39 cellular contexts compared by ENCODE assay signal in the genomic region with DNA sequence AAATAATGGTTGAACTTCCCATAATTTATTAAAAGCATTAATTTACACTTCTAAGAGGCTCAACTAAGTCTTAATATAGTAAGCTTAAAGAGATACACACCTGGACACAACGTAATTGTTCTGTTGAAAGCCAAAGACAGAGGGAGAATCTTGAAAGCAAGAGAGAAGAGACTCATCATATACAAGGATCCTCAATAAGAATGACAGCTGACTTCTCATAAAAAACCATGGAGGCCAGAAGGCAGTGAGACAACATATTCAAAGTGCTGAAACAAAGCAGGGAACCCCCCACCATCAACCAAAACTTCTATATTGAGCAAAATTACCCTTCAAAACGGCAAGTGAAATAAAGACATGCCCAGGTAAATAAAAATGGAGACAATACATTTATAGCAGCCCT. TPM values are rescaled to one million over a fixed set of nuclear protein-coding genes. Genes with fewer than 3 reads are reported as not detected.
"Had no signal": no experiment of that assay in that cellular context is flagged by ENCODE, and none has a peak within 500 bp of the region (broad histone marks: within the 10 kb centered on the region; RNA-seq: fewer than 3 reads in every experiment).

No MANE protein-coding gene starts in this region.

- H3K27me3 ChIP-seq: adrenal gland, body of pancreas, brain microvascular endothelial cell, breast epithelium had no signal

- H3K4me3 ChIP-seq: adrenal gland, body of pancreas, breast epithelium had no signal

- H3K4me3 Mint-ChIP-seq: activated CD4-positive, alpha-beta memory T cell treated with anti-CD3 and anti-CD28 coated beads, Interleukin-2, amount 10 ng/mL, durations not matched to agents 7 days and 5 days; activated CD4-positive, alpha-beta T cell treated with anti-CD3 and anti-CD28 coated beads for 36 hours; activated CD4-positive, alpha-beta T cell treated with anti-CD3 and anti-CD28 coated beads, Interleukin-2, amount 10 ng/mL, durations not matched to agents 7 days and 5 days; activated CD8-positive, alpha-beta memory T cell treated with anti-CD3 and anti-CD28 coated beads, Interleukin-2, amount 10 ng/mL, durations not matched to agents 7 days and 5 days; activated CD8-positive, alpha-beta T cell treated with anti-CD3 and anti-CD28 coated beads, Interleukin-2, amount 10 ng/mL, durations not matched to agents 7 days and 5 days; activated naive CD4-positive, alpha-beta T cell treated with anti-CD3 and anti-CD28 coated beads for 36 hours; activated naive CD8-positive, alpha-beta T cell treated with anti-CD3 and anti-CD28 coated beads for 36 hours; activated T-cell treated with anti-CD3 and anti-CD28 coated beads, Interleukin-2, amount 50 U/mL, for 24 hours; central memory CD8-positive, alpha-beta T cell; T-helper 1 cell treated with Interleukin-12 subunit alpha and Interleukin-12 subunit beta and Interleukin-4 antibody, amounts not matched to agents 30 μg/mL and 1 μg/mL, for 36 hours; T-helper 2 cell treated with Interferon-gamma antibody and Interleukin-4, amounts not matched to agents 5 μg/mL and 100 μg/mL, for 36 hours had no signal

- H3K27ac Mint-ChIP-seq: activated CD4-positive, alpha-beta memory T cell treated with anti-CD3 and anti-CD28 coated beads, Interleukin-2, amount 10 ng/mL, durations not matched to agents 7 days and 5 days; activated CD4-positive, alpha-beta T cell treated with anti-CD3 and anti-CD28 coated beads for 36 hours; activated CD4-positive, alpha-beta T cell treated with anti-CD3 and anti-CD28 coated beads, Interleukin-2, amount 10 ng/mL, durations not matched to agents 7 days and 5 days; activated CD8-positive, alpha-beta memory T cell treated with anti-CD3 and anti-CD28 coated beads, Interleukin-2, amount 10 ng/mL, durations not matched to agents 7 days and 5 days; activated CD8-positive, alpha-beta T cell treated with anti-CD3 and anti-CD28 coated beads, Interleukin-2, amount 10 ng/mL, durations not matched to agents 7 days and 5 days; activated naive CD4-positive, alpha-beta T cell treated with anti-CD3 and anti-CD28 coated beads for 36 hours; activated naive CD4-positive, alpha-beta T cell treated with anti-CD3 and anti-CD28 coated beads, Interleukin-2, amount 50 U/mL, for 72 hours; activated naive CD8-positive, alpha-beta T cell treated with anti-CD3 and anti-CD28 coated beads for 36 hours; activated T-cell treated with anti-CD3 and anti-CD28 coated beads, Interleukin-2, amount 50 U/mL, for 24 hours; activated T-helper 2 cell treated with anti-CD3 and anti-CD28 coated beads, Interferon-gamma antibody, Interleukin-2, Interleukin-4, amounts not matched to agents 10 μg/mL and 5 μg/mL and 100 μg/mL, durations not matched to agents 14 hours and 24 hours and 36 hours; T-helper 1 cell treated with Interleukin-12 subunit alpha and Interleukin-12 subunit beta and Interleukin-4 antibody, amounts not matched to agents 30 μg/mL and 1 μg/mL, for 36 hours; T-helper 2 cell treated with Interferon-gamma antibody and Interleukin-4, amounts not matched to agents 5 μg/mL and 100 μg/mL, for 36 hours had no signal

- H3K9me3 ChIP-seq: adrenal gland had no signal

- H3K4me1 Mint-ChIP-seq: activated CD4-positive, alpha-beta memory T cell treated with anti-CD3 and anti-CD28 coated beads, Interleukin-2, amount 10 ng/mL, durations not matched to agents 7 days and 5 days; activated CD4-positive, alpha-beta T cell treated with anti-CD3 and anti-CD28 coated beads for 36 hours; activated CD4-positive, alpha-beta T cell treated with anti-CD3 and anti-CD28 coated beads, Interleukin-2, amount 10 ng/mL, durations not matched to agents 7 days and 5 days; activated CD8-positive, alpha-beta memory T cell treated with anti-CD3 and anti-CD28 coated beads, Interleukin-2, amount 10 ng/mL, durations not matched to agents 7 days and 5 days; activated naive CD8-positive, alpha-beta T cell treated with anti-CD3 and anti-CD28 coated beads for 36 hours; central memory CD8-positive, alpha-beta T cell had no signal

- H3K36me3 Mint-ChIP-seq: activated CD8-positive, alpha-beta memory T cell treated with anti-CD3 and anti-CD28 coated beads, Interleukin-2, amount 10 ng/mL, durations not matched to agents 7 days and 5 days; activated naive CD8-positive, alpha-beta T cell treated with anti-CD3 and anti-CD28 coated beads for 36 hours had no signal

- H3K27me3 Mint-ChIP-seq: activated CD4-positive, alpha-beta memory T cell treated with anti-CD3 and anti-CD28 coated beads, Interleukin-2, amount 10 ng/mL, durations not matched to agents 7 days and 5 days; activated CD4-positive, alpha-beta T cell treated with anti-CD3 and anti-CD28 coated beads for 36 hours; activated CD4-positive, alpha-beta T cell treated with anti-CD3 and anti-CD28 coated beads, Interleukin-2, amount 10 ng/mL, durations not matched to agents 7 days and 5 days; activated CD8-positive, alpha-beta memory T cell treated with anti-CD3 and anti-CD28 coated beads, Interleukin-2, amount 10 ng/mL, durations not matched to agents 7 days and 5 days; activated naive CD8-positive, alpha-beta T cell treated with anti-CD3 and anti-CD28 coated beads for 36 hours; activated T-cell treated with anti-CD3 and anti-CD28 coated beads, Interleukin-2, amount 50 U/mL, for 24 hours; central memory CD8-positive, alpha-beta T cell had no signal

- H3K4me1 ChIP-seq: adrenal gland, body of pancreas, breast epithelium had no signal

- H3K27ac ChIP-seq: adrenal gland, body of pancreas, brain microvascular endothelial cell, breast epithelium, VCaP had no signal

- DNase-seq: activated CD4-positive, alpha-beta memory T cell treated with anti-CD3 and anti-CD28 coated beads, Interleukin-2, amount 10 ng/mL, durations not matched to agents 7 days and 5 days; activated CD4-positive, alpha-beta T cell treated with anti-CD3 and anti-CD28 coated beads for 1 hour; activated CD4-positive, alpha-beta T cell treated with anti-CD3 and anti-CD28 coated beads for 36 hours; activated CD4-positive, alpha-beta T cell treated with anti-CD3 and anti-CD28 coated beads for 48 hours; activated CD4-positive, alpha-beta T cell treated with anti-CD3 and anti-CD28 coated beads, Interleukin-2, amount 10 ng/mL, durations not matched to agents 7 days and 5 days; activated CD4-positive, alpha-beta T cell treated with anti-CD3 and anti-CD28 coated beads, Interleukin-2, amount 50 U/mL, for 48 hours; activated CD4-positive, CD25-positive, alpha-beta regulatory T cell; activated CD8-positive, alpha-beta memory T cell treated with anti-CD3 and anti-CD28 coated beads for 24 hours; activated CD8-positive, alpha-beta memory T cell treated with anti-CD3 and anti-CD28 coated beads, Interleukin-2, amount 10 ng/mL, durations not matched to agents 7 days and 5 days; activated CD8-positive, alpha-beta memory T cell treated with anti-CD3 and anti-CD28 coated beads, Interleukin-2, amount 50 U/mL, for 48 hours; activated CD8-positive, alpha-beta T cell treated with anti-CD3 and anti-CD28 coated beads, Interleukin-2, amount 10 ng/mL, durations not matched to agents 7 days and 5 days; activated effector memory CD4-positive, alpha-beta T cell treated with Interleukin-2 at 50 U/mL for 16 hours; activated gamma-delta T cell; activated naive CD4-positive, alpha-beta T cell; activated naive CD4-positive, alpha-beta T cell treated with anti-CD3 and anti-CD28 coated beads for 36 hours; activated naive CD4-positive, alpha-beta T cell treated with anti-CD3 and anti-CD28 coated beads, Interleukin-2, amount 50 U/mL, for 16 hours; activated naive CD8-positive, alpha-beta T cell treated with anti-CD3 and anti-CD28 coated beads for 36 hours; activated T-cell treated with anti-CD3 and anti-CD28 coated beads, Interleukin-2, amount 50 U/mL, for 24 hours; activated T-cell treated with anti-CD3 and anti-CD28 coated beads, Interleukin-2, amount 50 U/mL, for 48 hours; adrenal gland; amniotic stem cell; aorta; body of pancreas; brain microvascular endothelial cell; cerebellar nuclear complex; T-helper 1 cell; T-helper 2 cell; T-helper 9 cell had no signal

- ATAC-seq: activated CD4-positive, alpha-beta T cell treated with anti-CD3 and anti-CD28 coated beads for 36 hours; activated CD4-positive, CD25-positive, alpha-beta regulatory T cell treated with anti-CD3 and anti-CD28 coated beads, Interleukin-2, amount 50 U/mL, for 24 hours; activated CD8-positive, alpha-beta memory T cell treated with anti-CD3 and anti-CD28 coated beads, Interleukin-2, amount 10 ng/mL, durations not matched to agents 7 days and 5 days; activated CD8-positive, alpha-beta T cell treated with anti-CD3 and anti-CD28 coated beads, Interleukin-2, amount 10 ng/mL, durations not matched to agents 7 days and 5 days; activated naive CD4-positive, alpha-beta T cell treated with anti-CD3 and anti-CD28 coated beads, Interleukin-2, amount 50 U/mL, for 72 hours; body of pancreas had no signal

- FAIRE-seq: astrocyte, TTC549 had no signal

- H3K36me3 ChIP-seq: adrenal gland, brain microvascular endothelial cell, breast epithelium had no signal

RNA-seq across cellular contexts. Expression of a gene that starts 16.6 kb away (rescaled TPM):
- total RNA-seq: activated CD4-positive, alpha-beta memory T cell treated with anti-CD3 and anti-CD28 coated beads, Interleukin-2, amount 10 ng/mL, durations not matched to agents 7 days and 5 days; activated CD4-positive, alpha-beta T cell treated with anti-CD3 and anti-CD28 coated beads for 36 hours; activated CD4-positive, alpha-beta T cell treated with anti-CD3 and anti-CD28 coated beads, Interleukin-2, amount 10 ng/mL, durations not matched to agents 7 days and 5 days; activated CD8-positive, alpha-beta memory T cell treated with anti-CD3 and anti-CD28 coated beads, Interleukin-2, amount 10 ng/mL, durations not matched to agents 7 days and 5 days; activated CD8-positive, alpha-beta T cell treated with anti-CD3 and anti-CD28 coated beads, Interleukin-2, amount 10 ng/mL, durations not matched to agents 7 days and 5 days; activated naive CD4-positive, alpha-beta T cell treated with anti-CD3 and anti-CD28 coated beads for 36 hours; activated naive CD4-positive, alpha-beta T cell treated with anti-CD3 and anti-CD28 coated beads, Interleukin-2, amount 50 U/mL, for 72 hours; activated naive CD8-positive, alpha-beta T cell treated with anti-CD3 and anti-CD28 coated beads for 36 hours; activated T-helper 2 cell treated with anti-CD3 and anti-CD28 coated beads, Interferon-gamma antibody, Interleukin-2, Interleukin-4, amounts not matched to agents 10 μg/mL and 5 μg/mL and 100 μg/mL, durations not matched to agents 14 hours and 24 hours and 36 hours; aorta; body of pancreas; chondrocyte had no signal
- polyA plus RNA-seq: aorta had no signal
